8 cellular contexts compared by ENCODE assay signal in genomic region chr3:176430244-176430893, GRCh38.
DNase-seq lines count a peak whose midpoint lies in the region; ATAC-seq, FAIRE-seq and TF ChIP-seq lines count a peak whose summit lies in the region.

No MANE protein-coding gene starts in this region.

- intact Hi-C loops in endothelial cell of umbilical vein (cut with micrococcal nuclease): loop anchor here (5.0 kb wide), 1 partner anchor 473 kb away; no protein-coding TSS in a partner anchor

- dilution Hi-C loops in endothelial cell of umbilical vein (cut with MboI; ENCODE audit: extremely low pct_ligation_motif_present, low sequenced_read_pairs): no loop called here

- H3K9ac ChIP-seq in NT2/D1 (ENCODE audit: insufficient read length, low read depth): no peak overlapping the region
- no peak overlapping the region for H3K9ac ChIP-seq in endothelial cell of umbilical vein (replicated peaks; ENCODE audit: extremely low read depth, insufficient read depth, low read length)

- TF ChIP-seq CTCF in GM10248 (IDR thresholded peaks at IDR 0.05; ENCODE audit: control extremely low read depth, extremely low read depth, low read depth, missing control alignments) (peak; percentile 51), HL-60 (IDR thresholded peaks at IDR 0.05; ENCODE audit: insufficient read depth, low read length) (peak; percentile 28), endothelial cell of umbilical vein (IDR thresholded peaks at IDR 0.05; ENCODE audit: extremely low read depth in 1 of 2, insufficient read depth in 1 of 2, low read depth in 1 of 2, low read length in 2 of 2) (peak; percentile 16 to 45), osteocyte (IDR thresholded peaks at IDR 0.05) (peak; percentile 78)

- H3K9me3 ChIP-seq in NT2/D1 (ENCODE audit: insufficient read depth, low read length) (no peaks in the 10 kb centered on the region), endothelial cell of umbilical vein (replicated peaks; ENCODE audit: control insufficient read depth, insufficient read depth, low read length) (no peaks in the 10 kb centered on the region)

- no peaks in the 10 kb centered on the region for H3K79me2 ChIP-seq in endothelial cell of umbilical vein (ENCODE audit: control insufficient read depth, insufficient read depth, low read length)

- no peak overlapping the region for H3K27ac ChIP-seq in HL-60 (replicated peaks)
- H3K27ac ChIP-seq in endothelial cell of umbilical vein (ENCODE audit: insufficient read depth, low read depth, low read length): no peak overlapping the region

- H3K4me1 Mint-ChIP-seq in osteocyte (ENCODE audit: unreplicated experiment): peaks cover 12% of the 10 kb centered on the region

- DNase-seq in GM10248 (ENCODE audit: extremely low spot score) (peak; percentile 12), HL-60 (ENCODE audit: low read depth in 1 of 2, low spot score in 1 of 2) (peak in 1 of 2 experiments; percentile 8), NT2/D1 (ENCODE audit: low read depth, low spot score) (peak; percentile 35), endothelial cell of umbilical vein (ENCODE audit: low read depth, low spot score) (peak; percentile 40), osteocyte (ENCODE audit: extremely low spot score, unreplicated experiment) (no peak), GOT3 (lab: John Stamatoyannopoulos, UW) (no peak), UCSD-AML1 (lab: John Stamatoyannopoulos, UW; ENCODE audit: unreplicated experiment) (no peak)

- no peaks in the 10 kb centered on the region for H3K27me3 ChIP-seq in HL-60 (ENCODE audit: insufficient read depth, poor library complexity, severe bottlenecking)
- H3K27me3 ChIP-seq in NT2/D1 (ENCODE audit: insufficient read depth, insufficient read length): no peaks in the 10 kb centered on the region
- peaks cover 0 to 3% of the 10 kb centered on the region in 2 experiments for H3K27me3 ChIP-seq in endothelial cell of umbilical vein (ENCODE audit: control insufficient read depth in 2 of 2, insufficient read depth in 2 of 2, low read length in 2 of 2)

- no peak overlapping the region for H2AFZ ChIP-seq in endothelial cell of umbilical vein (ENCODE audit: low read depth, low read length)

- no peaks in the 10 kb centered on the region for H3K9me3 Mint-ChIP-seq in osteocyte (ENCODE audit: unreplicated experiment)

- H3K4me3 Mint-ChIP-seq in osteocyte (ENCODE audit: unreplicated experiment): no peak overlapping the region

- no peaks in the 10 kb centered on the region for H3K36me3 ChIP-seq in NT2/D1 (ENCODE audit: insufficient read depth, insufficient read length, low read length)
- no peaks in the 10 kb centered on the region for H3K36me3 ChIP-seq in endothelial cell of umbilical vein (ENCODE audit: control insufficient read depth in 2 of 2, extremely low read depth in 1 of 2, insufficient read depth in 2 of 2, low read length in 2 of 2)

- no peak for ATAC-seq in GM18909 (IDR thresholded peaks at IDR 0.05; ENCODE audit: poor library complexity, unreplicated experiment)

- POLR2A ChIA-PET in GM10248 (lab: Yijun Ruan, JAX) (no interaction called here), endothelial cell of umbilical vein (lab: Charles Lee) (no interaction called here)

- peaks cover 3% of the 10 kb centered on the region for H3K27me3 Mint-ChIP-seq in osteocyte (ENCODE audit: unreplicated experiment)

- H3K4me1 ChIP-seq in NT2/D1 (ENCODE audit: insufficient read depth, insufficient read length) (no peaks in the 10 kb centered on the region), endothelial cell of umbilical vein (ENCODE audit: control insufficient read depth, extremely low read depth, insufficient read depth, low read length) (no peaks in the 10 kb centered on the region)

- H3K27ac Mint-ChIP-seq in osteocyte (ENCODE audit: unreplicated experiment): no peak overlapping the region

- FAIRE-seq in endothelial cell of umbilical vein (lab: Jason Lieb, UNC): peak; percentile 46

- no peaks in the 10 kb centered on the region for H3K36me3 Mint-ChIP-seq in osteocyte (ENCODE audit: unreplicated experiment)

- CTCF ChIA-PET in GM10248 (lab: Yijun Ruan, JAX) (interaction anchor here (0.6 to 1.2 kb wide), 3 partner anchors 8 to 10 kb away, joined by 3 to 4 read pairs (median 3); no protein-coding TSS in a partner anchor), endothelial cell of umbilical vein (lab: Charles Lee) (interaction anchor here (0.5 to 2.2 kb wide), 26 partner anchors 9 to 1989 kb away, joined by 3 to 27 read pairs (median 3); no protein-coding TSS in a partner anchor)

- H3K4me3 ChIP-seq in HL-60 (replicated peaks; ENCODE audit: insufficient read depth, low read length) (no peak overlapping the region), NT2/D1 (ENCODE audit: insufficient read length, low read depth) (no peak overlapping the region), endothelial cell of umbilical vein (replicated peaks in 1 of 3; ENCODE audit: insufficient read depth in 1 of 3, low read depth in 1 of 3, low read length in 3 of 3) (no peak overlapping the region)

- H3K4me2 ChIP-seq in endothelial cell of umbilical vein (ENCODE audit: insufficient read depth, low read length): no peak overlapping the region

- H3K9me1 ChIP-seq in endothelial cell of umbilical vein (replicated peaks; ENCODE audit: control insufficient read depth, extremely low read depth, insufficient read depth, low read length): no peaks in the 10 kb centered on the region

- no peaks in the 10 kb centered on the region for H4K20me1 ChIP-seq in endothelial cell of umbilical vein (replicated peaks; ENCODE audit: control insufficient read depth, extremely low read depth, insufficient read depth, low read length)

- no peak for TF ChIP-seq POLR2A in endothelial cell of umbilical vein (IDR thresholded peaks at IDR 0.05; ENCODE audit: low read depth, low read length)

- no TSS peak for BruUV-seq in endothelial cell of umbilical vein (replicated peaks; lab: Mats Ljungman, UMichigan)

TF ChIP-seq in endothelial cell of umbilical vein, 7 proteins besides CTCF, POLR2A, EP300 and RAD21:
- no peak for TF ChIP-seq FOS (IDR thresholded peaks at IDR 0.05; ENCODE audit: borderline replicate concordance, insufficient read depth, low read length)
- no peak for TF ChIP-seq GATA2 (IDR thresholded peaks at IDR 0.05; ENCODE audit: insufficient read depth, insufficient read length, low read depth, low read length)
- no peak for TF ChIP-seq MYC (IDR thresholded peaks at IDR 0.05; ENCODE audit: low read depth, low read length)
- no peak for TF ChIP-seq EZH2 (IDR thresholded peaks at IDR 0.05; ENCODE audit: borderline replicate concordance, low read depth, low read length, severe bottlenecking)
- no peak for TF ChIP-seq JUN (IDR thresholded peaks at IDR 0.05; ENCODE audit: borderline replicate concordance, insufficient read depth, insufficient read length, low read depth)
- no peak for TF ChIP-seq POLR2AphosphoS5 (IDR thresholded peaks at IDR 0.05; ENCODE audit: insufficient read depth, low read depth, low read length)
- TF ChIP-seq MAX (IDR thresholded peaks at IDR 0.05; ENCODE audit: insufficient read depth, insufficient read length): no peak

Comparison
In these comparisons a context has a peak if more than half of its experiments do, and no peak if none do; other contexts are left out.
1. DNase-seq: peak in GM10248 (single experiment), NT2/D1 (single experiment) and endothelial cell of umbilical vein (single experiment); none in osteocyte (single experiment), GOT3 (single experiment) and UCSD-AML1 (single experiment).
2. CTCF ChIP-seq: peak in every context shown above with its lines; median percentile 78 in osteocyte; 51 in GM10248; 30 in endothelial cell of umbilical vein; 28 in HL-60.